1 cellular context compared by ENCODE assay signal in the genomic region with DNA sequence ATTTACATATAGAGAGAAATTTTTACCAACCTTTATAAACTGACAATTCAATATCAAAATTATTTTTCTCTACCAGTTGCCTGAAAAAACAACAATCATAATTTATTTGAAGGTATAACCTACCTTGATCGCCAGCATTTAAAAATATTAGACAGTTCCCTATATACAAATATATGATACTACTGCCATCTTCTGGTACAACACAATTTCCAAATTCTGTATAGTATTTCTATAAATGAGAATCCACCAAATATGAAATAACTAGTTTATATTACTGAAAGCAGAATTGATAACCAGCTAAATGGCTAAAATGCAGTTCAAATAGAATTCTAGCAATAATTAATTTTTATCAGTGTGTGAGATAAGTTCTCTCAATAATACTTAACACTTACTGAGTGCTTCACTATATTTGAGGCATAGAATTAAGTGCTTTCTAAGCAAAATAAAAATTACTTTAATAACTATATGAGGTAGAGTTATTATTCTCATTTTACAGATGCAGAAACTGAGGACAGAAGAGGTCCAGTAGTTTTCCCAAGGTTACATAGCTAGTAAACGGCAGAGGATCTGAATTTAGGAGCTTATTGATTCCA.
TF ChIP-seq lines count a peak whose summit lies in the region.

No MANE protein-coding gene starts in this region.

TF ChIP-seq in K562, 482 proteins besides CTCF, POLR2A, EP300 and RAD21 (continued from another document):
- TF ChIP-seq ZNF165 (CRISPR knock-in tag; IDR thresholded peaks at IDR 0.05; ENCODE audit: borderline replicate concordance) (no peak), SMAD2 (IDR thresholded peaks at IDR 0.05; ENCODE audit: low read depth, low read length) (no peak), POLR2AphosphoS2 (IDR thresholded peaks at IDR 0.05; ENCODE audit: low read length) (no peak), BCOR (IDR thresholded peaks at IDR 0.05) (no peak), ZSCAN32 (CRISPR knock-in tag; IDR thresholded peaks at IDR 0.05) (no peak), ZNF41 (CRISPR knock-in tag; conservative IDR thresholded peaks at IDR 0.05) (no peak), POU5F1 (IDR thresholded peaks at IDR 0.05; ENCODE audit: borderline replicate concordance, low read depth, low read length, partially characterized antibody) (no peak), TFAM (CRISPR knock-in tag; conservative IDR thresholded peaks at IDR 0.05) (no peak), NONO (IDR thresholded peaks at IDR 0.05; ENCODE audit: low read depth in 2 of 2, low read length in 1 of 2) (no peak)
- TF ChIP-seq, protein P1, sequence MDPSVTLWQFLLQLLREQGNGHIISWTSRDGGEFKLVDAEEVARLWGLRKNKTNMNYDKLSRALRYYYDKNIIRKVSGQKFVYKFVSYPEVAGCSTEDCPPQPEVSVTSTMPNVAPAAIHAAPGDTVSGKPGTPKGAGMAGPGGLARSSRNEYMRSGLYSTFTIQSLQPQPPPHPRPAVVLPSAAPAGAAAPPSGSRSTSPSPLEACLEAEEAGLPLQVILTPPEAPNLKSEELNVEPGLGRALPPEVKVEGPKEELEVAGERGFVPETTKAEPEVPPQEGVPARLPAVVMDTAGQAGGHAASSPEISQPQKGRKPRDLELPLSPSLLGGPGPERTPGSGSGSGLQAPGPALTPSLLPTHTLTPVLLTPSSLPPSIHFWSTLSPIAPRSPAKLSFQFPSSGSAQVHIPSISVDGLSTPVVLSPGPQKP (CRISPR knock-in tag; IDR thresholded peaks at IDR 0.05) = no peak
- TF ChIP-seq, protein P2, sequence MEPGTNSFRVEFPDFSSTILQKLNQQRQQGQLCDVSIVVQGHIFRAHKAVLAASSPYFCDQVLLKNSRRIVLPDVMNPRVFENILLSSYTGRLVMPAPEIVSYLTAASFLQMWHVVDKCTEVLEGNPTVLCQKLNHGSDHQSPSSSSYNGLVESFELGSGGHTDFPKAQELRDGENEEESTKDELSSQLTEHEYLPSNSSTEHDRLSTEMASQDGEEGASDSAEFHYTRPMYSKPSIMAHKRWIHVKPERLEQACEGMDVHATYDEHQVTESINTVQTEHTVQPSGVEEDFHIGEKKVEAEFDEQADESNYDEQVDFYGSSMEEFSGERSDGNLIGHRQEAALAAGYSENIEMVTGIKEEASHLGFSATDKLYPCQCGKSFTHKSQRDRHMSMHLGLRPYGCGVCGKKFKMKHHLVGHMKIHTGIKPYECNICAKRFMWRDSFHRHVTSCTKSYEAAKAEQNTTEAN (CRISPR knock-in tag; IDR thresholded peaks at IDR 0.05) = no peak
- TF ChIP-seq, protein P3, sequence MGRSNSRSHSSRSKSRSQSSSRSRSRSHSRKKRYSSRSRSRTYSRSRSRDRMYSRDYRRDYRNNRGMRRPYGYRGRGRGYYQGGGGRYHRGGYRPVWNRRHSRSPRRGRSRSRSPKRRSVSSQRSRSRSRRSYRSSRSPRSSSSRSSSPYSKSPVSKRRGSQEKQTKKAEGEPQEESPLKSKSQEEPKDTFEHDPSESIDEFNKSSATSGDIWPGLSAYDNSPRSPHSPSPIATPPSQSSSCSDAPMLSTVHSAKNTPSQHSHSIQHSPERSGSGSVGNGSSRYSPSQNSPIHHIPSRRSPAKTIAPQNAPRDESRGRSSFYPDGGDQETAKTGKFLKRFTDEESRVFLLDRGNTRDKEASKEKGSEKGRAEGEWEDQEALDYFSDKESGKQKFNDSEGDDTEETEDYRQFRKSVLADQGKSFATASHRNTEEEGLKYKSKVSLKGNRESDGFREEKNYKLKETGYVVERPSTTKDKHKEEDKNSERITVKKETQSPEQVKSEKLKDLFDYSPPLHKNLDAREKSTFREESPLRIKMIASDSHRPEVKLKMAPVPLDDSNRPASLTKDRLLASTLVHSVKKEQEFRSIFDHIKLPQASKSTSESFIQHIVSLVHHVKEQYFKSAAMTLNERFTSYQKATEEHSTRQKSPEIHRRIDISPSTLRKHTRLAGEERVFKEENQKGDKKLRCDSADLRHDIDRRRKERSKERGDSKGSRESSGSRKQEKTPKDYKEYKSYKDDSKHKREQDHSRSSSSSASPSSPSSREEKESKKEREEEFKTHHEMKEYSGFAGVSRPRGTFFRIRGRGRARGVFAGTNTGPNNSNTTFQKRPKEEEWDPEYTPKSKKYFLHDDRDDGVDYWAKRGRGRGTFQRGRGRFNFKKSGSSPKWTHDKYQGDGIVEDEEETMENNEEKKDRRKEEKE (IDR thresholded peaks at IDR 0.05; ENCODE audit: borderline replicate concordance in 1 of 2, control insufficient read depth in 1 of 2, low read depth in 2 of 2, low read length in 1 of 2) = no peak
